1 cellular context compared by ENCODE assay signal in genomic region chr2:237550057-237550415, GRCh38.
TF ChIP-seq lines count a peak whose summit lies in the region.

No MANE protein-coding gene starts in this region.

TF ChIP-seq in WTC11, 78 proteins besides CTCF, POLR2A, EP300 and RAD21 (continued from another document):
- TF ChIP-seq, protein P1, sequence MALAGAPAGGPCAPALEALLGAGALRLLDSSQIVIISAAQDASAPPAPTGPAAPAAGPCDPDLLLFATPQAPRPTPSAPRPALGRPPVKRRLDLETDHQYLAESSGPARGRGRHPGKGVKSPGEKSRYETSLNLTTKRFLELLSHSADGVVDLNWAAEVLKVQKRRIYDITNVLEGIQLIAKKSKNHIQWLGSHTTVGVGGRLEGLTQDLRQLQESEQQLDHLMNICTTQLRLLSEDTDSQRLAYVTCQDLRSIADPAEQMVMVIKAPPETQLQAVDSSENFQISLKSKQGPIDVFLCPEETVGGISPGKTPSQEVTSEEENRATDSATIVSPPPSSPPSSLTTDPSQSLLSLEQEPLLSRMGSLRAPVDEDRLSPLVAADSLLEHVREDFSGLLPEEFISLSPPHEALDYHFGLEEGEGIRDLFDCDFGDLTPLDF (CRISPR knock-in tag; IDR thresholded peaks at IDR 0.05) = no peak
- TF ChIP-seq, protein P2, sequence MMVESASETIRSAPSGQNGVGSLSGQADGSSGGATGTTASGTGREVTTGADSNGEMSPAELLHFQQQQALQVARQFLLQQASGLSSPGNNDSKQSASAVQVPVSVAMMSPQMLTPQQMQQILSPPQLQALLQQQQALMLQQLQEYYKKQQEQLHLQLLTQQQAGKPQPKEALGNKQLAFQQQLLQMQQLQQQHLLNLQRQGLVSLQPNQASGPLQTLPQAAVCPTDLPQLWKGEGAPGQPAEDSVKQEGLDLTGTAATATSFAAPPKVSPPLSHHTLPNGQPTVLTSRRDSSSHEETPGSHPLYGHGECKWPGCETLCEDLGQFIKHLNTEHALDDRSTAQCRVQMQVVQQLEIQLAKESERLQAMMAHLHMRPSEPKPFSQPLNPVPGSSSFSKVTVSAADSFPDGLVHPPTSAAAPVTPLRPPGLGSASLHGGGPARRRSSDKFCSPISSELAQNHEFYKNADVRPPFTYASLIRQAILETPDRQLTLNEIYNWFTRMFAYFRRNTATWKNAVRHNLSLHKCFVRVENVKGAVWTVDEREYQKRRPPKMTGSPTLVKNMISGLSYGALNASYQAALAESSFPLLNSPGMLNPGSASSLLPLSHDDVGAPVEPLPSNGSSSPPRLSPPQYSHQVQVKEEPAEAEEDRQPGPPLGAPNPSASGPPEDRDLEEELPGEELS (CRISPR knock-in tag; IDR thresholded peaks at IDR 0.05) = no peak
- no peak for TF ChIP-seq SOX15 (CRISPR knock-in tag; IDR thresholded peaks at IDR 0.05)
- no peak for TF ChIP-seq JAZF1 (CRISPR knock-in tag; IDR thresholded peaks at IDR 0.05)
- no peak for TF ChIP-seq ESRRA (CRISPR knock-in tag; IDR thresholded peaks at IDR 0.05; ENCODE audit: borderline replicate concordance)
- TF ChIP-seq SMAD3 (CRISPR knock-in tag; IDR thresholded peaks at IDR 0.05; ENCODE audit: borderline replicate concordance) = no peak
- no peak for TF ChIP-seq JUN (CRISPR knock-in tag; IDR thresholded peaks at IDR 0.05)
- TF ChIP-seq, protein P3, sequence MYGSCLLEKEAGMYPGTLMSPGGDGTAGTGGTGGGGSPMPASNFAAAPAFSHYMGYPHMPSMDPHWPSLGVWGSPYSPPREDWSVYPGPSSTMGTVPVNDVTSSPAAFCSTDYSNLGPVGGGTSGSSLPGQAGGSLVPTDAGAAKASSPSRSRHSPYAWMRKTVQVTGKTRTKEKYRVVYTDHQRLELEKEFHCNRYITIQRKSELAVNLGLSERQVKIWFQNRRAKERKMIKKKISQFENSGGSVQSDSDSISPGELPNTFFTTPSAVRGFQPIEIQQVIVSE (CRISPR knock-in tag; IDR thresholded peaks at IDR 0.05; ENCODE audit: borderline replicate concordance) = no peak
- TF ChIP-seq, protein P4, sequence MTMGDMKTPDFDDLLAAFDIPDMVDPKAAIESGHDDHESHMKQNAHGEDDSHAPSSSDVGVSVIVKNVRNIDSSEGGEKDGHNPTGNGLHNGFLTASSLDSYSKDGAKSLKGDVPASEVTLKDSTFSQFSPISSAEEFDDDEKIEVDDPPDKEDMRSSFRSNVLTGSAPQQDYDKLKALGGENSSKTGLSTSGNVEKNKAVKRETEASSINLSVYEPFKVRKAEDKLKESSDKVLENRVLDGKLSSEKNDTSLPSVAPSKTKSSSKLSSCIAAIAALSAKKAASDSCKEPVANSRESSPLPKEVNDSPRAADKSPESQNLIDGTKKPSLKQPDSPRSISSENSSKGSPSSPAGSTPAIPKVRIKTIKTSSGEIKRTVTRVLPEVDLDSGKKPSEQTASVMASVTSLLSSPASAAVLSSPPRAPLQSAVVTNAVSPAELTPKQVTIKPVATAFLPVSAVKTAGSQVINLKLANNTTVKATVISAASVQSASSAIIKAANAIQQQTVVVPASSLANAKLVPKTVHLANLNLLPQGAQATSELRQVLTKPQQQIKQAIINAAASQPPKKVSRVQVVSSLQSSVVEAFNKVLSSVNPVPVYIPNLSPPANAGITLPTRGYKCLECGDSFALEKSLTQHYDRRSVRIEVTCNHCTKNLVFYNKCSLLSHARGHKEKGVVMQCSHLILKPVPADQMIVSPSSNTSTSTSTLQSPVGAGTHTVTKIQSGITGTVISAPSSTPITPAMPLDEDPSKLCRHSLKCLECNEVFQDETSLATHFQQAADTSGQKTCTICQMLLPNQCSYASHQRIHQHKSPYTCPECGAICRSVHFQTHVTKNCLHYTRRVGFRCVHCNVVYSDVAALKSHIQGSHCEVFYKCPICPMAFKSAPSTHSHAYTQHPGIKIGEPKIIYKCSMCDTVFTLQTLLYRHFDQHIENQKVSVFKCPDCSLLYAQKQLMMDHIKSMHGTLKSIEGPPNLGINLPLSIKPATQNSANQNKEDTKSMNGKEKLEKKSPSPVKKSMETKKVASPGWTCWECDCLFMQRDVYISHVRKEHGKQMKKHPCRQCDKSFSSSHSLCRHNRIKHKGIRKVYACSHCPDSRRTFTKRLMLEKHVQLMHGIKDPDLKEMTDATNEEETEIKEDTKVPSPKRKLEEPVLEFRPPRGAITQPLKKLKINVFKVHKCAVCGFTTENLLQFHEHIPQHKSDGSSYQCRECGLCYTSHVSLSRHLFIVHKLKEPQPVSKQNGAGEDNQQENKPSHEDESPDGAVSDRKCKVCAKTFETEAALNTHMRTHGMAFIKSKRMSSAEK (CRISPR knock-in tag; IDR thresholded peaks at IDR 0.05; ENCODE audit: borderline replicate concordance) = no peak
